Comparison of ENCODE assay signal across 1 cellular context in the genomic region with DNA sequence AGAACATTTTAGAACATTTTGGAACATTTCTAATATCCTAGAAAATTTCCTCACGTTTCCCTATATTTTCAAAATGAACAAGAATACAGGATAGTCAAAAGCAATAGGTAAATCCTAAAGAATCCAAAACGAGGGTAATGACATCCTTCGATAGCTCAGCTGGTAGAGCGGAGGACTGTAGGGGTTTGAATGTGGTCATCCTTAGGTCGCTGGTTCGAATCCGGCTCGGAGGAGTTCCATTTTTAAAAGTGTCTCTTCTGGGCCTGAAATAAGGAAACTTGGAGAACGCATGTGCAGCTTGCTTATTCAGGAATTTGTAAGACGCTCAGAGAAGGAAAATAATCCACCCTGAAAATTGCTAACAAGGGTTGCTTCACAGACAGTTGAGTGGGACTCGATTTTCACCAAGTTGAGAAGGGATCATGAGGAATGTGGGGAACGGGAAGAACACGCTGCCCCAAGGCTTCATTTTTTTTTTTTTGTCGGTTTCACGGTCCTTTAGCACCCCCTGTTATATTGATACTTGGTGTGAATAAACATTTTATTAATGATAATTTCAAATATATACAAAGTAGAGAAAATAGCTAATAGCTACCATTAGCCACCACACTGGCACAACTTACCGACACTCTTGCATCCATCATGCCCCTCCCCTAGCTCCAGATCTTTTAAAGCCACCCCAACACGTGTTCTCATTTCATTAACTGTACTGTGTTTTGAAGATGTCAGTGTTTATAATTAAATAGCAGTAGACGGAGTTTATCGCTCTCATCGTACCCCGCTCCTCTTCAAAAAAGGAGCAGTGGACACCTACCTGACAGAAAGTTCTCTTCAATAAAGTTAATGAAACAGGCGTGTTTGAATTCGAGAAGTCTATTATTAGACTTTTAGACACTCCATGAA.
TF ChIP-seq lines count a peak whose summit lies in the region.

No MANE protein-coding gene starts in this region.

TF ChIP-seq in K562, 482 proteins besides CTCF, POLR2A, EP300 and RAD21 (continued from another document and continues in another):
- TF ChIP-seq OTX1 (CRISPR knock-in tag; IDR thresholded peaks at IDR 0.05) (0 out of 2 replicates have a peak, but pooled peaks have one; percentile 6), ZNF668 (CRISPR knock-in tag; IDR thresholded peaks at IDR 0.05) (no peak), ZNF778 (CRISPR knock-in tag; IDR thresholded peaks at IDR 0.05) (no peak), ZNF511 (CRISPR knock-in tag; IDR thresholded peaks at IDR 0.05) (no peak), PTBP1 (IDR thresholded peaks at IDR 0.05; ENCODE audit: low read depth, low read length) (no peak), ZNF785 (CRISPR knock-in tag; IDR thresholded peaks at IDR 0.05) (no peak), FOXK1 (CRISPR knock-in tag; IDR thresholded peaks at IDR 0.05; ENCODE audit: borderline replicate concordance) (peak; percentile 51; the same call in 1 of the 2 replicates), JUND (IDR thresholded peaks at IDR 0.05; ENCODE audit: borderline replicate concordance, low read depth, low read length) (peak; percentile 39; the same call in 1 of the 2 replicates), JUND (tag; IDR thresholded peaks at IDR 0.05; ENCODE audit: borderline replicate concordance, low read depth, low read length) (no peak; the same call in 2 of the 3 replicates), E2F4 (CRISPR knock-in tag; IDR thresholded peaks at IDR 0.05; ENCODE audit: low read depth) (no peak), NEUROD1 (IDR thresholded peaks at IDR 0.05; ENCODE audit: borderline replicate concordance, low read depth, low read length, partially characterized antibody) (peak; percentile 11), KDM2B (CRISPR knock-in tag; IDR thresholded peaks at IDR 0.05) (no peak), CBX2 (IDR thresholded peaks at IDR 0.05; ENCODE audit: insufficient read depth, low read length, poor library complexity, severe bottlenecking) (no peak), ZNF311 (CRISPR knock-in tag; IDR thresholded peaks at IDR 0.05) (no peak), CLOCK (CRISPR knock-in tag; IDR thresholded peaks at IDR 0.05; ENCODE audit: borderline replicate concordance) (no peak), RBFOX2 (IDR thresholded peaks at IDR 0.05; ENCODE audit: low read depth, low read length) (no peak), ZNF77 (CRISPR knock-in tag; IDR thresholded peaks at IDR 0.05) (no peak), SMAD4 (CRISPR knock-in tag; conservative IDR thresholded peaks at IDR 0.05) (peak; percentile 39; the same call in 1 of the 2 replicates), SIN3A (IDR thresholded peaks at IDR 0.05; ENCODE audit: borderline replicate concordance in 2 of 2, control insufficient read depth in 1 of 2, low read depth in 2 of 2, low read length in 2 of 2) (no peak), ZNF124 (CRISPR knock-in tag; IDR thresholded peaks at IDR 0.05) (no peak), POLR2G (IDR thresholded peaks at IDR 0.05; ENCODE audit: low read depth, low read length) (no peak), KAT8 (IDR thresholded peaks at IDR 0.05; ENCODE audit: low read depth) (no peak), ZNF253 (CRISPR knock-in tag; conservative IDR thresholded peaks at IDR 0.05) (peak; percentile 68; the same call in 1 of the 2 replicates), E2F3 (CRISPR knock-in tag; IDR thresholded peaks at IDR 0.05) (no peak), BDP1 (IDR thresholded peaks at IDR 0.05; ENCODE audit: insufficient read depth, insufficient read length) (peak; percentile 42), ID3 (CRISPR knock-in tag; IDR thresholded peaks at IDR 0.05) (no peak), ID3 (tag; IDR thresholded peaks at IDR 0.05) (peak; percentile 46; the same call in 1 of the 2 replicates), HDAC3 (IDR thresholded peaks at IDR 0.05; ENCODE audit: borderline replicate concordance, partially characterized antibody) (peak; percentile 15), ZNF780A (CRISPR knock-in tag; IDR thresholded peaks at IDR 0.05) (no peak), ZNF324 (CRISPR knock-in tag; IDR thresholded peaks at IDR 0.05) (no peak), TFE3 (CRISPR knock-in tag; IDR thresholded peaks at IDR 0.05) (no peak), MAFF (IDR thresholded peaks at IDR 0.05; ENCODE audit: low read length) (no peak), BMI1 (IDR thresholded peaks at IDR 0.05; ENCODE audit: low read length) (no peak), PML (IDR thresholded peaks at IDR 0.05; ENCODE audit: low read length) (no peak; the same call in none of the 2 replicates), TFAP4 (CRISPR knock-in tag; IDR thresholded peaks at IDR 0.05; ENCODE audit: borderline replicate concordance) (peak; percentile 68), NKRF (IDR thresholded peaks at IDR 0.05; ENCODE audit: borderline replicate concordance) (peak; percentile 78; the same call in 1 of the 2 replicates)
- TF ChIP-seq, protein P1, sequence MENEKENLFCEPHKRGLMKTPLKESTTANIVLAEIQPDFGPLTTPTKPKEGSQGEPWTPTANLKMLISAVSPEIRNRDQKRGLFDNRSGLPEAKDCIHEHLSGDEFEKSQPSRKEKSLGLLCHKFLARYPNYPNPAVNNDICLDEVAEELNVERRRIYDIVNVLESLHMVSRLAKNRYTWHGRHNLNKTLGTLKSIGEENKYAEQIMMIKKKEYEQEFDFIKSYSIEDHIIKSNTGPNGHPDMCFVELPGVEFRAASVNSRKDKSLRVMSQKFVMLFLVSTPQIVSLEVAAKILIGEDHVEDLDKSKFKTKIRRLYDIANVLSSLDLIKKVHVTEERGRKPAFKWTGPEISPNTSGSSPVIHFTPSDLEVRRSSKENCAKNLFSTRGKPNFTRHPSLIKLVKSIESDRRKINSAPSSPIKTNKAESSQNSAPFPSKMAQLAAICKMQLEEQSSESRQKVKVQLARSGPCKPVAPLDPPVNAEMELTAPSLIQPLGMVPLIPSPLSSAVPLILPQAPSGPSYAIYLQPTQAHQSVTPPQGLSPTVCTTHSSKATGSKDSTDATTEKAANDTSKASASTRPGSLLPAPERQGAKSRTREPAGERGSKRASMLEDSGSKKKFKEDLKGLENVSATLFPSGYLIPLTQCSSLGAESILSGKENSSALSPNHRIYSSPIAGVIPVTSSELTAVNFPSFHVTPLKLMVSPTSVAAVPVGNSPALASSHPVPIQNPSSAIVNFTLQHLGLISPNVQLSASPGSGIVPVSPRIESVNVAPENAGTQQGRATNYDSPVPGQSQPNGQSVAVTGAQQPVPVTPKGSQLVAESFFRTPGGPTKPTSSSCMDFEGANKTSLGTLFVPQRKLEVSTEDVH (IDR thresholded peaks at IDR 0.05; ENCODE audit: low read depth, partially characterized antibody), result no peak
- TF ChIP-seq, protein P2, sequence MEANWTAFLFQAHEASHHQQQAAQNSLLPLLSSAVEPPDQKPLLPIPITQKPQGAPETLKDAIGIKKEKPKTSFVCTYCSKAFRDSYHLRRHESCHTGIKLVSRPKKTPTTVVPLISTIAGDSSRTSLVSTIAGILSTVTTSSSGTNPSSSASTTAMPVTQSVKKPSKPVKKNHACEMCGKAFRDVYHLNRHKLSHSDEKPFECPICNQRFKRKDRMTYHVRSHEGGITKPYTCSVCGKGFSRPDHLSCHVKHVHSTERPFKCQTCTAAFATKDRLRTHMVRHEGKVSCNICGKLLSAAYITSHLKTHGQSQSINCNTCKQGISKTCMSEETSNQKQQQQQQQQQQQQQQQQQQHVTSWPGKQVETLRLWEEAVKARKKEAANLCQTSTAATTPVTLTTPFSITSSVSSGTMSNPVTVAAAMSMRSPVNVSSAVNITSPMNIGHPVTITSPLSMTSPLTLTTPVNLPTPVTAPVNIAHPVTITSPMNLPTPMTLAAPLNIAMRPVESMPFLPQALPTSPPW (CRISPR knock-in tag; IDR thresholded peaks at IDR 0.05), result no peak
- TF ChIP-seq, protein P3, sequence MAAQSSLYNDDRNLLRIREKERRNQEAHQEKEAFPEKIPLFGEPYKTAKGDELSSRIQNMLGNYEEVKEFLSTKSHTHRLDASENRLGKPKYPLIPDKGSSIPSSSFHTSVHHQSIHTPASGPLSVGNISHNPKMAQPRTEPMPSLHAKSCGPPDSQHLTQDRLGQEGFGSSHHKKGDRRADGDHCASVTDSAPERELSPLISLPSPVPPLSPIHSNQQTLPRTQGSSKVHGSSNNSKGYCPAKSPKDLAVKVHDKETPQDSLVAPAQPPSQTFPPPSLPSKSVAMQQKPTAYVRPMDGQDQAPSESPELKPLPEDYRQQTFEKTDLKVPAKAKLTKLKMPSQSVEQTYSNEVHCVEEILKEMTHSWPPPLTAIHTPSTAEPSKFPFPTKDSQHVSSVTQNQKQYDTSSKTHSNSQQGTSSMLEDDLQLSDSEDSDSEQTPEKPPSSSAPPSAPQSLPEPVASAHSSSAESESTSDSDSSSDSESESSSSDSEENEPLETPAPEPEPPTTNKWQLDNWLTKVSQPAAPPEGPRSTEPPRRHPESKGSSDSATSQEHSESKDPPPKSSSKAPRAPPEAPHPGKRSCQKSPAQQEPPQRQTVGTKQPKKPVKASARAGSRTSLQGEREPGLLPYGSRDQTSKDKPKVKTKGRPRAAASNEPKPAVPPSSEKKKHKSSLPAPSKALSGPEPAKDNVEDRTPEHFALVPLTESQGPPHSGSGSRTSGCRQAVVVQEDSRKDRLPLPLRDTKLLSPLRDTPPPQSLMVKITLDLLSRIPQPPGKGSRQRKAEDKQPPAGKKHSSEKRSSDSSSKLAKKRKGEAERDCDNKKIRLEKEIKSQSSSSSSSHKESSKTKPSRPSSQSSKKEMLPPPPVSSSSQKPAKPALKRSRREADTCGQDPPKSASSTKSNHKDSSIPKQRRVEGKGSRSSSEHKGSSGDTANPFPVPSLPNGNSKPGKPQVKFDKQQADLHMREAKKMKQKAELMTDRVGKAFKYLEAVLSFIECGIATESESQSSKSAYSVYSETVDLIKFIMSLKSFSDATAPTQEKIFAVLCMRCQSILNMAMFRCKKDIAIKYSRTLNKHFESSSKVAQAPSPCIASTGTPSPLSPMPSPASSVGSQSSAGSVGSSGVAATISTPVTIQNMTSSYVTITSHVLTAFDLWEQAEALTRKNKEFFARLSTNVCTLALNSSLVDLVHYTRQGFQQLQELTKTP (IDR thresholded peaks at IDR 0.05; ENCODE audit: low read depth in 1 of 2, partially characterized antibody in 2 of 2), result peak in 1 of 2 experiments; percentile 68
